Comparison of ENCODE assay signal across 12 cellular contexts in the genomic region with DNA sequence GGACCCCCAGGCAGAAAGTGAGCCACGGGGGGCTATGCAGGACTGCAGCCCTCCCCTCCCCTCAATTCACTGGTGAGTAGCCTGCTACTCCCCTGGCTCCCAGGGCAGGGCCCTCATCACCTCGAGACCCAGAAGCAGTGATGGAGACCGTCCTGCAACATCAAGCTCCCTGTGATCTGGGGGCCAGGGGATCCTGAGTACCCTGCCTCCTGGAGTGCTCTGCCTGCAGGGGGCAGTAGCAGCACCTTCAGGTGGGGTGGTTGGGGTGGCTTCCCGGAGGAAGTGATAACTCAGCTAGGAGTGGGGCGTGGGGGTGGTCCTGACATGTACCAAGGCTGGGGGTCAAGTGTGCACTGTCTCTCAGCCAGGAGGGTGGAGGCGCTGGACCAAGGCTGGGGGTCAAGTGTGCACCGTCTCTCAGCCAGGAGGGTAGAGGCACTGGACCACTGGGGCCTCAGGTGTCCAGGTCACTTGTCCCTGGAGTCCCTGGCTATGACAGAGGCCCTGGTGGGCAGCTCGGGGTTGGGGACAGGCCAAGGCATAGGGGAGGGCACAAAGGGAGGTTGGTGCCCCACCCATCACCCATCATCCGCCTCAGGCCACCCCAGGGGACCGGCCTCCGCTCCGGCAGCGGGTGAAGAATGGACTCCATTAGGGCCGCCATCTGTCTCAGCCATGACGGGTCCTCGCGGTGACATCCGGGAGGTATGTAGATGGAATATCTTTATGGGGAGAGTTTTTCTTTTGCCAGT. TPM values are rescaled to one million over a fixed set of nuclear protein-coding genes. Genes with fewer than 3 reads are reported as not detected.
DNase-seq lines count a peak whose midpoint lies in the region; ATAC-seq, FAIRE-seq and TF ChIP-seq lines count a peak whose summit lies in the region.
"Had no signal": no experiment of that assay in that cellular context is flagged by ENCODE, and none has a peak within 500 bp of the region (broad histone marks: within the 10 kb centered on the region; RNA-seq: fewer than 3 reads in every experiment).

No MANE protein-coding gene starts in this region.

- H3K18ac ChIP-seq in mesendoderm (ENCODE audit: low read length) = no peak overlapping the region

- H3K9me3 ChIP-seq in HepG2 (ENCODE audit: low read length) = no peaks in the 10 kb centered on the region
- H3K9me3 ChIP-seq in right lobe of liver = no peaks in the 10 kb centered on the region
- no peaks in the 10 kb centered on the region for H3K9me3 ChIP-seq in OCI-LY1 (ENCODE audit: low read length)
- H3K9me3 ChIP-seq in endodermal cell (ENCODE audit: control insufficient read depth, low read length) = no peaks in the 10 kb centered on the region
- H3K9me3 ChIP-seq in transverse colon = no peaks in the 10 kb centered on the region
- H3K9me3 ChIP-seq: left ventricle myocardium inferior had no signal

- no peak for TF ChIP-seq EP300 in HepG2 (IDR thresholded peaks at IDR 0.05; ENCODE audit: low read depth in 2 of 2, low read length in 2 of 2)
- no peak for TF ChIP-seq EP300 in HepG2 (CRISPR knock-in tag; IDR thresholded peaks at IDR 0.05; ENCODE audit: borderline replicate concordance)
- TF ChIP-seq EP300 in transverse colon (IDR thresholded peaks at IDR 0.05; ENCODE audit: low read depth) = no peak

- H3K36me3 ChIP-seq in HepG2 (replicated peaks in 1 of 2; ENCODE audit: control insufficient read depth in 1 of 2, insufficient read depth in 2 of 2, low read length in 2 of 2) (no peaks in the 10 kb centered on the region), right lobe of liver (no peaks in the 10 kb centered on the region), OCI-LY1 (ENCODE audit: insufficient read depth, low read length) (no peaks in the 10 kb centered on the region), endodermal cell (ENCODE audit: control insufficient read depth, insufficient read depth, low read length) (no peaks in the 10 kb centered on the region), transverse colon (no peaks in the 10 kb centered on the region), mesendoderm (ENCODE audit: control insufficient read depth, insufficient read depth, low read length) (no peaks in the 10 kb centered on the region)
- H3K36me3 ChIP-seq: left ventricle myocardium inferior had no signal

- peaks cover 3% of the 10 kb centered on the region for H3K79me1 ChIP-seq in mesendoderm (ENCODE audit: low read length)

- no peak overlapping the region for H2BK5ac ChIP-seq in mesendoderm (ENCODE audit: low read length)

- H3K27ac ChIP-seq in HepG2 (ENCODE audit: extremely low read length, insufficient read depth, low read length) = no peak overlapping the region
- H3K27ac ChIP-seq in right lobe of liver = no peak overlapping the region
- no peak overlapping the region for H3K27ac ChIP-seq in OCI-LY1 (ENCODE audit: low read depth, low read length, poor library complexity, severe bottlenecking)
- H3K27ac ChIP-seq in endodermal cell (ENCODE audit: low read depth, low read length) = no peak overlapping the region
- no peak overlapping the region for H3K27ac ChIP-seq in transverse colon
- H3K27ac ChIP-seq in mesendoderm (ENCODE audit: low read depth, low read length) = no peak overlapping the region
- H3K27ac ChIP-seq: left ventricle myocardium inferior had no signal

- 30% methylated on average over 2 of the region's 18 CpGs for WGBS in HepG2 (ENCODE audit: low lambda C conversion rate)
- WGBS in right lobe of liver (ENCODE audit: insufficient coverage, low coverage, low lambda C conversion rate, missing lambda C conversion rate) = 97% methylated on average over 10 of the region's 18 CpGs
- 95 to 97% methylated on average over 7 to 18 of the region's 18 CpGs for WGBS in endodermal cell (ENCODE audit: insufficient coverage in 1 of 2, insufficient read length in 1 of 2), 2 experiments
- 60 to 85% methylated on average over 1 to 17 of the region's 18 CpGs for WGBS in transverse colon (ENCODE audit: low coverage in 1 of 2), 2 donors
- WGBS in mesendoderm (ENCODE audit: extremely low coverage, insufficient coverage, low lambda C conversion rate) = no CpG with 5 or more reads among the region's 18 CpGs

- no peak overlapping the region for H3K4me3 ChIP-seq in HepG2 (replicated peaks in 1 of 3; ENCODE audit: insufficient read depth in 1 of 3, low read depth in 2 of 3, low read length in 3 of 3)
- no peak overlapping the region for H3K4me3 ChIP-seq in right lobe of liver
- no peak overlapping the region for H3K4me3 ChIP-seq in OCI-LY1 (ENCODE audit: low read depth, low read length, poor library complexity, severe bottlenecking)
- H3K4me3 ChIP-seq in endodermal cell (ENCODE audit: low read length) = no peak overlapping the region
- no peak overlapping the region for H3K4me3 ChIP-seq in transverse colon
- no peak overlapping the region for H3K4me3 ChIP-seq in mesendoderm (ENCODE audit: low read length)
- H3K4me3 ChIP-seq: left ventricle myocardium inferior had no signal

- H2BK120ac ChIP-seq in mesendoderm (ENCODE audit: low read depth, low read length) = no peak overlapping the region

- BruUV-seq in HepG2 (replicated peaks; lab: Mats Ljungman, UMichigan) = no TSS peak

- no peak for FAIRE-seq in HepG2 (lab: Jason Lieb, UNC)

- CTCF ChIA-PET in HepG2 (lab: Yijun Ruan, JAX; ENCODE audit: low intra/inter-chr PET ratio, low total read pairs) = interaction anchor here (1.1 kb wide), 1 partner anchor 27 kb away, joined by 6 read pairs; no protein-coding TSS in a partner anchor

- H4K8ac ChIP-seq in mesendoderm (ENCODE audit: low read depth, low read length) = no peak overlapping the region

- H4K20me1 ChIP-seq in HepG2 (ENCODE audit: insufficient read depth, low read length) (peaks cover 6% of the 10 kb centered on the region; the same call in 1 of the 2 replicates), OCI-LY1 (ENCODE audit: insufficient read depth, low read length) (no peaks in the 10 kb centered on the region)

- no peak overlapping the region for H3K27ac Mint-ChIP-seq in endodermal cell
- H3K27ac Mint-ChIP-seq: activated T-helper 1 cell treated with anti-CD3 and anti-CD28 coated beads, Interleukin-12 subunit alpha, Interleukin-12 subunit beta, Interleukin-2, Interleukin-4 antibody, amounts not matched to agents 30 ng/mL and 10 ng/mL and 1 ng/mL, durations not matched to agents 14 hours and 24 hours and 36 hours had no signal

- peak; percentile 55 for TF ChIP-seq CTCF in HepG2 (CRISPR knock-in tag; IDR thresholded peaks at IDR 0.05)
- TF ChIP-seq CTCF in right lobe of liver (IDR thresholded peaks at IDR 0.05) = peak in 2 of 4 donors; percentile 11 to 23
- TF ChIP-seq CTCF in OCI-LY1 (IDR thresholded peaks at IDR 0.05; ENCODE audit: low read length) = peak; percentile 62
- peak; percentile 69 for TF ChIP-seq CTCF in endodermal cell (conservative IDR thresholded peaks at IDR 0.05)
- TF ChIP-seq CTCF in transverse colon (IDR thresholded peaks at IDR 0.05) = peak in 3 of 5 experiments; percentile 11 to 12 (median 11)

- H3K4me3 Mint-ChIP-seq in endodermal cell = no peak overlapping the region
- H3K4me3 Mint-ChIP-seq: activated T-helper 1 cell treated with anti-CD3 and anti-CD28 coated beads, Interleukin-12 subunit alpha, Interleukin-12 subunit beta, Interleukin-2, Interleukin-4 antibody, amounts not matched to agents 30 ng/mL and 10 ng/mL and 1 ng/mL, durations not matched to agents 14 hours and 24 hours and 36 hours had no signal

- H3K4me2 ChIP-seq in HepG2 (ENCODE audit: low read depth, low read length) (no peak overlapping the region), OCI-LY1 (ENCODE audit: low read length) (no peak overlapping the region), mesendoderm (ENCODE audit: low read length) (no peak overlapping the region)

- intact Hi-C loops in HepG2 (cut with micrococcal nuclease; ENCODE audit: unreplicated experiment) = no loop called here
- intact Hi-C loops in right lobe of liver (cut with DNase I) = no loop called here
- intact Hi-C loops in transverse colon (cut with DNase I; ENCODE audit: low total_unique reads) = no loop called here

- no peaks in the 10 kb centered on the region for H3K4me1 Mint-ChIP-seq in endodermal cell

- H3K9ac ChIP-seq in HepG2 (ENCODE audit: insufficient read depth, low read depth, low read length) = no peak overlapping the region
- no peak overlapping the region for H3K9ac ChIP-seq in OCI-LY1 (ENCODE audit: low read length)
- no peak overlapping the region for H3K9ac ChIP-seq in endodermal cell (ENCODE audit: extremely low read depth, low read length, poor library complexity, severe bottlenecking)
- H3K9ac ChIP-seq in mesendoderm (ENCODE audit: low read length) = no peak overlapping the region

- H2AFZ ChIP-seq in HepG2 (ENCODE audit: low read length) (no peak overlapping the region), OCI-LY1 (ENCODE audit: low read length) (no peak overlapping the region)

- H4K5ac ChIP-seq in mesendoderm (ENCODE audit: low read length) = no peak overlapping the region

- ATAC-seq in HepG2 (peak; percentile 34; the same call in 2 of the 3 replicates), right lobe of liver (no peak), GM18909 (IDR thresholded peaks at IDR 0.05; ENCODE audit: poor library complexity, unreplicated experiment) (no peak)

- H3K9me2 ChIP-seq in OCI-LY1 (ENCODE audit: low read depth, low read length) = no peaks in the 10 kb centered on the region

- no peak overlapping the region for H2AK5ac ChIP-seq in mesendoderm (ENCODE audit: low read length)

- POLR2A ChIA-PET in HepG2 (lab: Yijun Ruan, JAX) = no interaction called here

- DNase-seq in HepG2 (ENCODE audit: low spot score) (no peak), right lobe of liver (no peak), endodermal cell (no peak), transverse colon (no peak), mesendoderm (no peak), NCI-H524 treated with DMSO at 0.1 percent for 48 hours (lab: John Stamatoyannopoulos, UW) (no peak)
- DNase-seq: left ventricle myocardium inferior, NCI-H1092 treated with DMSO at 0.1 percent for 48 hours, SHP77 treated with DMSO at 0.1 percent for 48 hours had no signal

- H3F3A ChIP-seq in OCI-LY1 (ENCODE audit: insufficient read depth, low read length) = no peaks in the 10 kb centered on the region

- no peaks in the 10 kb centered on the region for H3K4me1 ChIP-seq in HepG2 (ENCODE audit: insufficient read depth, low read length)
- H3K4me1 ChIP-seq in right lobe of liver = no peaks in the 10 kb centered on the region
- H3K4me1 ChIP-seq in OCI-LY1 (ENCODE audit: insufficient read depth, low read length, severe bottlenecking) = no peaks in the 10 kb centered on the region
- no peaks in the 10 kb centered on the region for H3K4me1 ChIP-seq in endodermal cell (ENCODE audit: control insufficient read depth, insufficient read depth, low read length)
- H3K4me1 ChIP-seq in transverse colon = no peaks in the 10 kb centered on the region
- no peaks in the 10 kb centered on the region for H3K4me1 ChIP-seq in mesendoderm (ENCODE audit: control insufficient read depth, low read depth, low read length)
- H3K4me1 ChIP-seq: left ventricle myocardium inferior had no signal

- TF ChIP-seq RAD21 in HepG2 (CRISPR knock-in tag; IDR thresholded peaks at IDR 0.05) = no peak

- TF ChIP-seq POLR2A in HepG2 (IDR thresholded peaks at IDR 0.05; ENCODE audit: insufficient read depth in 1 of 2, low read depth in 2 of 2, low read length in 2 of 2) (no peak), right lobe of liver (IDR thresholded peaks at IDR 0.05) (no peak), transverse colon (IDR thresholded peaks at IDR 0.05) (no peak)

- no peaks in the 10 kb centered on the region for H3K9me3 Mint-ChIP-seq in endodermal cell
- H3K9me3 Mint-ChIP-seq: activated T-helper 1 cell treated with anti-CD3 and anti-CD28 coated beads, Interleukin-12 subunit alpha, Interleukin-12 subunit beta, Interleukin-2, Interleukin-4 antibody, amounts not matched to agents 30 ng/mL and 10 ng/mL and 1 ng/mL, durations not matched to agents 14 hours and 24 hours and 36 hours had no signal

- H3K27me3 Mint-ChIP-seq in endodermal cell (ENCODE audit: insufficient read depth) = no peaks in the 10 kb centered on the region

- H3K27me3 ChIP-seq in HepG2 (ENCODE audit: control insufficient read depth in 1 of 2, insufficient read depth in 2 of 2, low read length in 2 of 2) (peaks cover 3 to 35% of the 10 kb centered on the region in 2 experiments; a peak in 4 of 5 replicates), right lobe of liver (no peaks in the 10 kb centered on the region), OCI-LY1 (ENCODE audit: insufficient read depth, low read length) (no peaks in the 10 kb centered on the region), endodermal cell (ENCODE audit: control insufficient read depth, insufficient read depth, low read length, poor library complexity, severe bottlenecking) (no peaks in the 10 kb centered on the region), transverse colon (no peaks in the 10 kb centered on the region), mesendoderm (ENCODE audit: insufficient read depth, low read length, poor library complexity) (no peaks in the 10 kb centered on the region)

- no peak overlapping the region for H3K56ac ChIP-seq in mesendoderm (ENCODE audit: low read length)

- no peak overlapping the region for H3K4ac ChIP-seq in mesendoderm (ENCODE audit: low read depth, low read length)

- no peak overlapping the region for H3K23ac ChIP-seq in mesendoderm (ENCODE audit: low read length)

- no peaks in the 10 kb centered on the region for H3K79me2 ChIP-seq in HepG2 (ENCODE audit: insufficient read depth, low read length)
- H3K79me2 ChIP-seq in OCI-LY1 (ENCODE audit: insufficient read depth, low read length) = no peaks in the 10 kb centered on the region
- H3K79me2 ChIP-seq in mesendoderm (ENCODE audit: control insufficient read depth, insufficient read depth, low read length) = no peaks in the 10 kb centered on the region

- no peak overlapping the region for H2BK15ac ChIP-seq in mesendoderm (replicated peaks; ENCODE audit: low read depth)

- H3K36me3 Mint-ChIP-seq in endodermal cell (ENCODE audit: low read depth) = peaks cover 6% of the 10 kb centered on the region

- in situ Hi-C loops in HepG2 (cut with HindIII; ENCODE audit: extremely low pct_ligation_motif_present, low pct_unique_long_range_greater_than_20kb) (no loop called here), transverse colon (cut with MboI; ENCODE audit: low pct_ligation_motif_present in 1 of 4, low pct_unique_long_range_greater_than_20kb in 1 of 4, low sequenced_read_pairs in 3 of 4) (no loop called here)

RNA-seq across cellular contexts. Expression of gene RTN4R, which starts 9.4 kb away (rescaled TPM):
- total RNA-seq in HepG2 (2016; rRNA removed; fragmentation: Illumina TruSeq; extraction: Trizol) (0.11 and 0.22 TPM in 2 replicates), right lobe of liver (10 to 100 TPM in 2 of 6 experiments, 1 to 10 TPM in 4; 3.0 to 12.4 (median 8.5) TPM), endodermal cell (10 to 100 TPM; 12.8 to 17.7 TPM), transverse colon (10 to 100 TPM in 1 of 4 donors, 1 to 10 TPM in 1, under 1 TPM in 1, not detected in 1; 0.64 to 22.8 (median 3.0) TPM)
- 0.20 and 0.35 TPM in 2 replicates for total RNA-seq in HepG2 (2016; cell fraction: cytosol; rRNA removed; fragmentation: Illumina TruSeq; extraction: Trizol; ENCODE audit: low read depth)
- 0.10 and 0.35 TPM in 2 replicates for total RNA-seq in HepG2 (2016; cell fraction: insoluble cytoplasmic fraction; rRNA removed; fragmentation: Illumina TruSeq; extraction: Trizol)
- 0.49 and 0.93 TPM in 2 replicates for total RNA-seq in HepG2 (2016; cell fraction: membrane; rRNA removed; fragmentation: Illumina TruSeq; extraction: Trizol)
- 0.65 TPM in 1 of 2 replicates, not detected in the other for total RNA-seq in HepG2 (2016; cell fraction: nucleus; rRNA removed; fragmentation: Illumina TruSeq; extraction: Trizol)
- 0.54 and 0.77 TPM in 2 replicates for polyA plus RNA-seq in HepG2 (2011; rRNA removed)
- polyA plus RNA-seq in HepG2 (2011; cell fraction: cytosol; rRNA removed) = 0.36 and 1.4 TPM in 2 replicates
- polyA plus RNA-seq in HepG2 (2011; cell fraction: nucleus; rRNA removed) = 0.54 and 1.4 TPM in 2 replicates
- 0.07 and 0.17 TPM in 2 replicates for polyA plus RNA-seq in HepG2 (2012)
- polyA plus RNA-seq in HepG2 (2016; cell fraction: cytosol; fragmentation: Illumina TruSeq; extraction: Trizol; ENCODE audit: low read depth) = 0.42 and 0.51 TPM in 2 replicates
- 0.57 and 0.67 TPM in 2 replicates for polyA plus RNA-seq in HepG2 (2016; cell fraction: insoluble cytoplasmic fraction; fragmentation: Illumina TruSeq; extraction: Trizol; ENCODE audit: low read depth)
- polyA plus RNA-seq in HepG2 (2016; cell fraction: membrane; fragmentation: Illumina TruSeq; extraction: Trizol; ENCODE audit: low read depth) = 0.86 and 1.3 TPM in 2 replicates
- 0.70 and 1.5 TPM in 2 replicates for polyA plus RNA-seq in HepG2 (2016; cell fraction: nucleus; fragmentation: Illumina TruSeq; extraction: Trizol; ENCODE audit: insufficient read depth, low read depth)
- polyA minus RNA-seq in HepG2 (2011; rRNA and poly(A)+ RNA removed; ENCODE audit: low replicate concordance) = 2.3 and 4.0 TPM in 2 replicates
- 0.99 and 1.4 TPM in 2 replicates for polyA minus RNA-seq in HepG2 (2011; cell fraction: cytosol; rRNA and poly(A)+ RNA removed)
- not detected in 2 replicates for polyA minus RNA-seq in HepG2 (2011; cell fraction: nucleus; rRNA and poly(A)+ RNA removed)
- 28.2 TPM for polyA plus RNA-seq in endodermal cell (2013, experiment 1 of 2)
- 24.1 TPM for polyA plus RNA-seq in endodermal cell (2013, experiment 2 of 2)
- 17.3 TPM for polyA plus RNA-seq in mesendoderm (2013, experiment 1 of 2)
- polyA plus RNA-seq in mesendoderm (2013, experiment 2 of 2) = 17.0 TPM
